In genomic region chr15:60255390-60255789, GRCh38 we compare ENCODE assay signal across 9 cellular contexts.
DNase-seq lines count a peak whose midpoint lies in the region; ATAC-seq, FAIRE-seq and TF ChIP-seq lines count a peak whose summit lies in the region.
"Had no signal": no experiment of that assay in that cellular context is flagged by ENCODE, and none has a peak within 500 bp of the region (broad histone marks: within the 10 kb centered on the region; RNA-seq: fewer than 3 reads in every experiment).

No MANE protein-coding gene starts in this region.

- H3K4me1 ChIP-seq in endothelial cell of umbilical vein (ENCODE audit: control insufficient read depth, extremely low read depth, insufficient read depth, low read length) (no peaks in the 10 kb centered on the region), HAP-1 (no peaks in the 10 kb centered on the region), ascending aorta (no peaks in the 10 kb centered on the region)

- no peak overlapping the region for H3K4me2 ChIP-seq in endothelial cell of umbilical vein (ENCODE audit: insufficient read depth, low read length)

- H3K9me3 ChIP-seq in endothelial cell of umbilical vein (replicated peaks; ENCODE audit: control insufficient read depth, insufficient read depth, low read length) = no peaks in the 10 kb centered on the region
- H3K9me3 ChIP-seq in HAP-1 = no peaks in the 10 kb centered on the region
- H3K9me3 ChIP-seq in ascending aorta = no peaks in the 10 kb centered on the region

- H3K27me3 ChIP-seq in endothelial cell of umbilical vein (ENCODE audit: control insufficient read depth in 2 of 2, insufficient read depth in 2 of 2, low read length in 2 of 2) (peaks cover 7% of the 10 kb centered on the region in 2 experiments), HAP-1 (ENCODE audit: low read depth) (peaks cover 15% of the 10 kb centered on the region; the same call in 1 of the 2 replicates), ascending aorta (no peaks in the 10 kb centered on the region)

- no peaks in the 10 kb centered on the region for H3K79me2 ChIP-seq in endothelial cell of umbilical vein (ENCODE audit: control insufficient read depth, insufficient read depth, low read length)

- CTCF ChIA-PET in endothelial cell of umbilical vein (lab: Charles Lee) = no interaction called here

- intact Hi-C loops in endothelial cell of umbilical vein (cut with micrococcal nuclease) = no loop called here
- intact Hi-C loops in ascending aorta (cut with DNase I) = no loop called here

- H3K36me3 ChIP-seq in endothelial cell of umbilical vein (ENCODE audit: control insufficient read depth in 2 of 2, extremely low read depth in 1 of 2, insufficient read depth in 2 of 2, low read length in 2 of 2) (no peaks in the 10 kb centered on the region), HAP-1 (replicated peaks) (no peaks in the 10 kb centered on the region), ascending aorta (no peaks in the 10 kb centered on the region)

- TF ChIP-seq CTCF in endothelial cell of umbilical vein (IDR thresholded peaks at IDR 0.05; ENCODE audit: extremely low read depth in 1 of 2, insufficient read depth in 1 of 2, low read depth in 1 of 2, low read length in 2 of 2) = no peak
- TF ChIP-seq CTCF in ascending aorta (IDR thresholded peaks at IDR 0.05) = no peak

- no peak overlapping the region for H3K9ac ChIP-seq in endothelial cell of umbilical vein (replicated peaks; ENCODE audit: extremely low read depth, insufficient read depth, low read length)

- FAIRE-seq in endothelial cell of umbilical vein (lab: Jason Lieb, UNC) = peak; percentile 62

- in situ Hi-C loops in HAP-1 (cut with MboI; ENCODE audit: low sequenced_read_pairs) = no loop called here

- no peaks in the 10 kb centered on the region for H3K9me1 ChIP-seq in endothelial cell of umbilical vein (replicated peaks; ENCODE audit: control insufficient read depth, extremely low read depth, insufficient read depth, low read length)

- H4K20me1 ChIP-seq in endothelial cell of umbilical vein (replicated peaks; ENCODE audit: control insufficient read depth, extremely low read depth, insufficient read depth, low read length) = no peaks in the 10 kb centered on the region

- no peak overlapping the region for H2AFZ ChIP-seq in endothelial cell of umbilical vein (ENCODE audit: low read depth, low read length)

- TF ChIP-seq POLR2A in endothelial cell of umbilical vein (IDR thresholded peaks at IDR 0.05; ENCODE audit: low read depth, low read length) = no peak

- dilution Hi-C loops in endothelial cell of umbilical vein (cut with MboI; ENCODE audit: extremely low pct_ligation_motif_present, low sequenced_read_pairs) = no loop called here

- DNase-seq in HS-5 (ENCODE audit: low read depth) = peak; percentile 19
- peak; percentile 52 for DNase-seq in endothelial cell of umbilical vein (ENCODE audit: low read depth, low spot score)
- DNase-seq in ureter (ENCODE audit: low spot score) = peak; percentile 44
- DNase-seq in HAP-1 (ENCODE audit: low spot score in 2 of 2) = no peak
- DNase-seq in effector CD8-positive, alpha-beta T cell (lab: John Stamatoyannopoulos, UW) = no peak
- DNase-seq in ascending aorta (ENCODE audit: low spot score in 2 of 2) = no peak
- DNase-seq: IMR-90 had no signal

- H3K4me3 ChIP-seq in endothelial cell of umbilical vein (replicated peaks in 1 of 3; ENCODE audit: insufficient read depth in 1 of 3, low read depth in 1 of 3, low read length in 3 of 3) (no peak overlapping the region), HAP-1 (no peak overlapping the region), ascending aorta (no peak overlapping the region)

- POLR2A ChIA-PET in endothelial cell of umbilical vein (lab: Charles Lee) = no interaction called here

- no peak overlapping the region for H3K27ac ChIP-seq in endothelial cell of umbilical vein (ENCODE audit: insufficient read depth, low read depth, low read length)
- no peak overlapping the region for H3K27ac ChIP-seq in ascending aorta

- no TSS peak for BruUV-seq in endothelial cell of umbilical vein (replicated peaks; lab: Mats Ljungman, UMichigan)

- ATAC-seq in GM18498 (IDR thresholded peaks at IDR 0.05; ENCODE audit: unreplicated experiment) (peak; percentile 94), GM21447 (IDR thresholded peaks at IDR 0.05; ENCODE audit: unreplicated experiment) (peak; percentile 81)

TF ChIP-seq in endothelial cell of umbilical vein, 7 proteins besides CTCF, POLR2A, EP300 and RAD21:
- TF ChIP-seq FOS (IDR thresholded peaks at IDR 0.05; ENCODE audit: borderline replicate concordance, insufficient read depth, low read length) = peak; percentile 63
- peak; percentile 43 for TF ChIP-seq JUN (IDR thresholded peaks at IDR 0.05; ENCODE audit: borderline replicate concordance, insufficient read depth, insufficient read length, low read depth)
- no peak for TF ChIP-seq MYC (IDR thresholded peaks at IDR 0.05; ENCODE audit: low read depth, low read length)
- TF ChIP-seq EZH2 (IDR thresholded peaks at IDR 0.05; ENCODE audit: borderline replicate concordance, low read depth, low read length, severe bottlenecking) = no peak

Comparison
In these comparisons a context has a peak if more than half of its experiments do, and no peak if none do; other contexts are left out.
1. DNase-seq: peak in HS-5 (single experiment), endothelial cell of umbilical vein (single experiment) and ureter (single experiment); none in HAP-1 (0 of 2), effector CD8-positive, alpha-beta T cell (single experiment) and ascending aorta (0 of 2).